Comparison of ENCODE assay signal across 8 cellular contexts in the genomic region with DNA sequence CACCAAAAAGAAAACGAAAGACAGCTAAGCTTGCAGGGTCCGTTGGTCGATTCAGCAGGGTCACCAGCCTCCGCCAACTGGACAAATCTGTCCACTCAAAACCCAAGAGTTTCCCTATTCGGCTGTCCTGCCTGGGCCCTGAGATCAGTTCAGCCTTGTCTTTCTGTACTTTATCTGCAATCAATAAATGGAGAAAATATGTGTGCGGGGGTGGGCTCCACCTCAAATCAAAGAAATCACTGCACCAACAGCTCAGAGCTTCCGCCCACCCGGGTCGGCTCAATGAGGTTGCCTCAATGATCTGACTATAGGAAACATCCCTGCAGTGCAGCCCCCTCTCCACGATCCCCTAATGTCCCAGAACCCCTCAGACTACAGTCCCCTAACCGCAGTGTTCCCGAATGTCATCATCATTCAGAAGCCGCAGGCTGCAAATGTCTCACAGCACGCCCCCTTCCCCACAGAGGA. TPM values are rescaled to one million over a fixed set of nuclear protein-coding genes. Genes with fewer than 3 reads are reported as not detected.
DNase-seq lines count a peak whose midpoint lies in the region; ATAC-seq and TF ChIP-seq lines count a peak whose summit lies in the region.

No MANE protein-coding gene starts in this region.

- TF ChIP-seq CTCF in KMS-11 (conservative IDR thresholded peaks at IDR 0.05; ENCODE audit: low read depth, low read length) (no peak), choroid plexus epithelial cell (conservative IDR thresholded peaks at IDR 0.05; ENCODE audit: low read depth, low read length) (no peak)

- CTCF ChIA-PET in naive thymus-derived CD4-positive, alpha-beta T cell (lab: Charles Lee): interaction anchor here (0.5 to 1.9 kb wide), 5 partner anchors 9 to 146 kb away, joined by 3 to 8 read pairs (median 3); a partner anchor contains a TSS

- H3K36me3 ChIP-seq in KMS-11 (ENCODE audit: insufficient read depth): no peaks in the 10 kb centered on the region
- H3K36me3 ChIP-seq in naive thymus-derived CD4-positive, alpha-beta T cell (ENCODE audit: control insufficient read depth in 2 of 3, insufficient read depth in 3 of 3, low read length in 3 of 3): peaks cover 0 to 7% (median 0%) of the 10 kb centered on the region in 3 experiments

- H3K9me3 Mint-ChIP-seq in T-helper 2 cell treated with Interferon-gamma antibody and Interleukin-4, amounts not matched to agents 5 μg/mL and 100 μg/mL, for 36 hours: no peaks in the 10 kb centered on the region
- no peaks in the 10 kb centered on the region for H3K9me3 Mint-ChIP-seq in naive thymus-derived CD4-positive, alpha-beta T cell

- H3K27ac ChIP-seq in KMS-11: no peak overlapping the region
- H3K27ac ChIP-seq in naive thymus-derived CD4-positive, alpha-beta T cell (ENCODE audit: low read depth, low read length): peak overlapping the region; percentile 95

- peak overlapping the region; percentile 96 for H3K27ac Mint-ChIP-seq in T-helper 2 cell treated with Interferon-gamma antibody and Interleukin-4, amounts not matched to agents 5 μg/mL and 100 μg/mL, for 36 hours
- peak overlapping the region; percentile 86 to 99 (median 93) for H3K27ac Mint-ChIP-seq in naive thymus-derived CD4-positive, alpha-beta T cell

- peak overlapping the region; percentile 89 for H3K4me2 ChIP-seq in KMS-11

- H3K9me3 ChIP-seq in naive thymus-derived CD4-positive, alpha-beta T cell (ENCODE audit: control insufficient read depth in 2 of 3, low read length in 3 of 3): no peaks in the 10 kb centered on the region

- no peak for ATAC-seq in naive thymus-derived CD4-positive, alpha-beta T cell
- ATAC-seq in GM19467 (IDR thresholded peaks at IDR 0.05; ENCODE audit: unreplicated experiment): no peak
- no peak for ATAC-seq in GM18517 (IDR thresholded peaks at IDR 0.05; ENCODE audit: unreplicated experiment)

- H2AFZ ChIP-seq in KMS-11 (ENCODE audit: low read depth): peak overlapping the region; percentile 86

- peaks cover 14% of the 10 kb centered on the region for H3K79me2 ChIP-seq in KMS-11 (ENCODE audit: insufficient read depth, low read depth)

- peaks cover 13% of the 10 kb centered on the region for H3K4me1 ChIP-seq in KMS-11 (ENCODE audit: low read depth, poor library complexity, severe bottlenecking)
- peaks cover 6 to 8% of the 10 kb centered on the region in 2 donors for H3K4me1 ChIP-seq in naive thymus-derived CD4-positive, alpha-beta T cell (ENCODE audit: control insufficient read depth in 2 of 2, insufficient read depth in 2 of 2, low read length in 2 of 2)

- no peaks in the 10 kb centered on the region for H4K20me1 ChIP-seq in KMS-11 (ENCODE audit: insufficient read depth)

- peaks cover 7% of the 10 kb centered on the region for H3K36me3 Mint-ChIP-seq in T-helper 2 cell treated with Interferon-gamma antibody and Interleukin-4, amounts not matched to agents 5 μg/mL and 100 μg/mL, for 36 hours (ENCODE audit: low read depth)
- peaks cover 0 to 4% (median 3%) of the 10 kb centered on the region in 5 donors for H3K36me3 Mint-ChIP-seq in naive thymus-derived CD4-positive, alpha-beta T cell

- DNase-seq in T-helper 2 cell treated with Interferon-gamma antibody and Interleukin-4, amounts not matched to agents 5 μg/mL and 100 μg/mL, for 36 hours (ENCODE audit: low spot score): no peak
- no peak for DNase-seq in T-helper 2 cell
- DNase-seq in choroid plexus epithelial cell (ENCODE audit: low read depth): no peak
- DNase-seq in naive thymus-derived CD4-positive, alpha-beta T cell: peak in 1 of 9 donors; percentile 7
- no peak for DNase-seq in NCI-H2029 treated with DMSO at 0.1 percent for 48 hours (lab: John Stamatoyannopoulos, UW)

- H3K4me3 ChIP-seq in KMS-11 (IDR thresholded peaks at IDR 0.05; ENCODE audit: insufficient read depth, low read depth, low read length): peak overlapping the region; percentile 35
- peak overlapping the region; percentile 71 for H3K4me3 ChIP-seq in choroid plexus epithelial cell (ENCODE audit: low read depth, low read length)
- peak overlapping the region; percentile 98 for H3K4me3 ChIP-seq in naive thymus-derived CD4-positive, alpha-beta T cell (ENCODE audit: low read length)

- no peaks in the 10 kb centered on the region for H3K27me3 Mint-ChIP-seq in T-helper 2 cell treated with Interferon-gamma antibody and Interleukin-4, amounts not matched to agents 5 μg/mL and 100 μg/mL, for 36 hours (ENCODE audit: low read depth)
- no peaks in the 10 kb centered on the region for H3K27me3 Mint-ChIP-seq in naive thymus-derived CD4-positive, alpha-beta T cell

- peaks cover 24% of the 10 kb centered on the region for H3K4me1 Mint-ChIP-seq in T-helper 2 cell treated with Interferon-gamma antibody and Interleukin-4, amounts not matched to agents 5 μg/mL and 100 μg/mL, for 36 hours (ENCODE audit: low read depth)
- peaks cover 17 to 48% (median 32%) of the 10 kb centered on the region in 7 donors for H3K4me1 Mint-ChIP-seq in naive thymus-derived CD4-positive, alpha-beta T cell

- peak overlapping the region; percentile 54; the same call in 1 of the 2 replicates for H3K9ac ChIP-seq in KMS-11

- POLR2A ChIA-PET in naive thymus-derived CD4-positive, alpha-beta T cell (lab: Charles Lee): interaction anchor here (0.7 to 5.9 kb wide), 18 partner anchors 9 to 615 kb away, joined by 3 to 38 read pairs (median 4); a partner anchor contains a TSS

- intact Hi-C loops in naive thymus-derived CD4-positive, alpha-beta T cell (cut with micrococcal nuclease): loop anchor here (1.0 to 2.0 kb wide), 12 partner anchors 9 to 207 kb away; a partner anchor contains a TSS

- H3K4me3 Mint-ChIP-seq in T-helper 2 cell treated with Interferon-gamma antibody and Interleukin-4, amounts not matched to agents 5 μg/mL and 100 μg/mL, for 36 hours: peak overlapping the region; percentile 95
- peak overlapping the region; percentile 81 to 99 (median 97) for H3K4me3 Mint-ChIP-seq in naive thymus-derived CD4-positive, alpha-beta T cell

- H3K27me3 ChIP-seq in KMS-11 (ENCODE audit: insufficient read depth, low read depth): no peaks in the 10 kb centered on the region
- H3K27me3 ChIP-seq in naive thymus-derived CD4-positive, alpha-beta T cell (ENCODE audit: control insufficient read depth in 2 of 2, insufficient read depth in 2 of 2, low read length in 2 of 2): no peaks in the 10 kb centered on the region

RNA-seq across cellular contexts. Expression of a gene that starts 0.4 kb away (rescaled TPM):
- 10 to 100 TPM; 20.4 to 34.2 (median 26.3) TPM for total RNA-seq in naive thymus-derived CD4-positive, alpha-beta T cell
- polyA plus RNA-seq in naive thymus-derived CD4-positive, alpha-beta T cell: 10 to 100 TPM; 11.8 to 12.2 TPM

RNA-seq across cellular contexts. Expression of a gene that starts 16.5 kb away (rescaled TPM):
- 100 to 1,000 TPM in 2 of 5 experiments, 10 to 100 TPM in 3; 55.1 to 137 (median 83.2) TPM for total RNA-seq in naive thymus-derived CD4-positive, alpha-beta T cell
- 100 to 1,000 TPM; 312 to 347 TPM for polyA plus RNA-seq in naive thymus-derived CD4-positive, alpha-beta T cell

RNA-seq across cellular contexts. Expression of a gene that starts 21.9 kb away (rescaled TPM):
- total RNA-seq in naive thymus-derived CD4-positive, alpha-beta T cell: 100 to 1,000 TPM in 4 of 5 experiments, 10 to 100 TPM in 1; 96.3 to 268 (median 178) TPM
- polyA plus RNA-seq in naive thymus-derived CD4-positive, alpha-beta T cell: 100 to 1,000 TPM in 1 of 2 donors, 10 to 100 TPM in 1; 79.8 to 120 TPM

RNA-seq across cellular contexts. Expression of a gene that starts 23.4 kb away (rescaled TPM):
- 10 to 100 TPM; 25.6 to 73.8 (median 35.1) TPM for total RNA-seq in naive thymus-derived CD4-positive, alpha-beta T cell
- polyA plus RNA-seq in naive thymus-derived CD4-positive, alpha-beta T cell: 100 to 1,000 TPM; 115 to 121 TPM

RNA-seq across cellular contexts. Expression of a gene that starts 34.7 kb away (rescaled TPM):
- 100 to 1,000 TPM in 1 of 5 experiments, 10 to 100 TPM in 4; 38.5 to 118 (median 61.4) TPM for total RNA-seq in naive thymus-derived CD4-positive, alpha-beta T cell
- polyA plus RNA-seq in naive thymus-derived CD4-positive, alpha-beta T cell: 100 to 1,000 TPM; 168 to 175 TPM

Comparison
In these comparisons a context has a peak if more than half of its experiments do, and no peak if none do; other contexts are left out.
1. H3K4me3 ChIP-seq: peak in every context shown above with its lines; median percentile 98 in naive thymus-derived CD4-positive, alpha-beta T cell; 71 in choroid plexus epithelial cell; 35 in KMS-11.